Comparison of ENCODE assay signal across 8 cellular contexts in genomic region chr6:76876922-76877553, GRCh38.
A peak's percentile ranks its signal among the peaks of the same experiment; 100 is the strongest.
DNase-seq lines count a peak whose midpoint lies in the region; ATAC-seq, FAIRE-seq and TF ChIP-seq lines count a peak whose summit lies in the region.

No MANE protein-coding gene starts in this region.

- H3K4me3 ChIP-seq in mucosa of descending colon, result no peak overlapping the region

- no peaks in the 10 kb centered on the region for H3K4me1 ChIP-seq in mucosa of descending colon (ENCODE audit: low read depth)

- H3K36me3 ChIP-seq in mucosa of descending colon (ENCODE audit: low read depth), result no peaks in the 10 kb centered on the region

- DNase-seq in GM13977 (ENCODE audit: low spot score) (no peak), NCI-H2171 treated with DMSO at 0.1 percent for 48 hours (lab: John Stamatoyannopoulos, UW) (peak; percentile 70), ecto neural progenitor cell (ENCODE audit: low spot score) (peak; percentile 65), mucosa of descending colon (peak in 1 of 3 donors; percentile 87), GOT3 (lab: John Stamatoyannopoulos, UW) (no peak), D721Med (ENCODE audit: insufficient read length, low spot score) (no peak), posterior cingulate gyrus (no peak)

- peaks cover 4% of the 10 kb centered on the region for H3K9me3 ChIP-seq in mucosa of descending colon

- TF ChIP-seq CTCF in GM13977 (IDR thresholded peaks at IDR 0.05; ENCODE audit: extremely low read depth, insufficient read depth, missing control alignments) (peak; percentile 46), mucosa of descending colon (IDR thresholded peaks at IDR 0.05) (no peak), D721Med (IDR thresholded peaks at IDR 0.05; ENCODE audit: insufficient read depth, missing control alignments) (no peak)

- intact Hi-C loops in mucosa of descending colon (cut with DNase I, micrococcal nuclease) (no loop called here), posterior cingulate gyrus (cut with DNase I) (no loop called here)

- no peak for FAIRE-seq in D721Med (lab: Jason Lieb, UNC)

- ATAC-seq in mucosa of descending colon, result peak; percentile 93
- no peak for ATAC-seq in HG03460 (IDR thresholded peaks at IDR 0.05; ENCODE audit: unreplicated experiment)

- in situ Hi-C loops in GM13977 (cut with MboI; ENCODE audit: low pct_unique_long_range_greater_than_20kb, low sequenced_read_pairs, unreplicated experiment), result no loop called here

Comparison
In these comparisons a context has a peak if more than half of its experiments do, and no peak if none do; other contexts are left out.
1. DNase-seq: peak in NCI-H2171 treated with DMSO at 0.1 percent for 48 hours (single experiment) and ecto neural progenitor cell (single experiment); none in GM13977 (single experiment), GOT3 (single experiment), D721Med (single experiment) and posterior cingulate gyrus (0 of 10).